Comparison of ENCODE assay signal across 20 cellular contexts in genomic region chr2:189576361-189576760, GRCh38. TPM values are rescaled to one million over a fixed set of nuclear protein-coding genes. Genes with fewer than 3 reads are reported as not detected.
DNase-seq lines count a peak whose midpoint lies in the region; ATAC-seq and TF ChIP-seq lines count a peak whose summit lies in the region.
"Had no signal": no experiment of that assay in that cellular context is flagged by ENCODE, and none has a peak within 500 bp of the region (broad histone marks: within the 10 kb centered on the region; RNA-seq: fewer than 3 reads in every experiment).

No MANE protein-coding gene starts in this region.

- WGBS in right lobe of liver (ENCODE audit: insufficient coverage, low coverage, low lambda C conversion rate, missing lambda C conversion rate) = 17% methylated on average over 1 of the region's 1 CpG
- 22 to 24% methylated on average over 1 of the region's 1 CpG for WGBS in esophagus squamous epithelium, 2 donors

- TF ChIP-seq CTCF in ascending aorta (IDR thresholded peaks at IDR 0.05) (no peak), right lobe of liver (IDR thresholded peaks at IDR 0.05) (no peak), thoracic aorta (IDR thresholded peaks at IDR 0.05) (no peak), esophagus squamous epithelium (IDR thresholded peaks at IDR 0.05) (no peak), brain microvascular endothelial cell (IDR thresholded peaks at IDR 0.05; ENCODE audit: low read depth, low read length, missing control alignments) (no peak)

- ATAC-seq in right lobe of liver = peak; percentile 27 to 58 (median 32)
- no peak for ATAC-seq in thoracic aorta (ENCODE audit: insufficient number of reproducible peaks, low FRiP score, low read depth)
- ATAC-seq: activated T-cell treated with anti-CD3 and anti-CD28 coated beads, Interleukin-2, amount 50 U/mL, for 72 hours; PC-3; SK-N-SH treated with all-trans-retinoic acid at 6 μM for 48 hours had no signal

- H3K9me3 ChIP-seq in ascending aorta = no peaks in the 10 kb centered on the region
- H3K9me3 ChIP-seq in right lobe of liver = no peaks in the 10 kb centered on the region
- H3K9me3 ChIP-seq in thoracic aorta = no peaks in the 10 kb centered on the region
- H3K9me3 ChIP-seq in esophagus squamous epithelium = no peaks in the 10 kb centered on the region

- no peak for TF ChIP-seq POLR2A in right lobe of liver (IDR thresholded peaks at IDR 0.05)
- TF ChIP-seq POLR2A in esophagus squamous epithelium (IDR thresholded peaks at IDR 0.05) = no peak

- H3K4me1 ChIP-seq in ascending aorta = peaks cover 6 to 48% of the 10 kb centered on the region in 2 donors
- H3K4me1 ChIP-seq in right lobe of liver = peaks cover 0 to 73% (median 28%) of the 10 kb centered on the region in 4 donors
- H3K4me1 ChIP-seq in thoracic aorta (ENCODE audit: control insufficient read depth in 1 of 2, low read depth in 2 of 2) = peaks cover 16 to 68% of the 10 kb centered on the region in 2 donors
- peaks cover 1 to 71% (median 10%) of the 10 kb centered on the region in 3 donors for H3K4me1 ChIP-seq in esophagus squamous epithelium

- H3K4me3 ChIP-seq in ascending aorta = peak overlapping the region; percentile 87 to 92
- H3K4me3 ChIP-seq in right lobe of liver = peak overlapping the region; percentile 3 to 82 (median 12)
- H3K4me3 ChIP-seq in thoracic aorta = peak overlapping the region; percentile 94
- peak overlapping the region in 1 of 4 donors; percentile 29 for H3K4me3 ChIP-seq in esophagus squamous epithelium
- no peak overlapping the region for H3K4me3 ChIP-seq in brain microvascular endothelial cell (ENCODE audit: low read depth, low read length)

- H3K27ac ChIP-seq in ascending aorta = peak overlapping the region; percentile 79 to 90
- peak overlapping the region; percentile 64 to 91 (median 65) for H3K27ac ChIP-seq in right lobe of liver
- peak overlapping the region; percentile 4 to 90 for H3K27ac ChIP-seq in thoracic aorta
- peak overlapping the region in 1 of 4 donors; percentile 33 for H3K27ac ChIP-seq in esophagus squamous epithelium
- H3K27ac ChIP-seq in brain microvascular endothelial cell = no peak overlapping the region

- H3K36me3 ChIP-seq in ascending aorta (peaks cover 5 to 43% of the 10 kb centered on the region in 2 donors), right lobe of liver (peaks cover 0 to 36% (median 14%) of the 10 kb centered on the region in 4 donors), thoracic aorta (peaks cover 7% of the 10 kb centered on the region), esophagus squamous epithelium (peaks cover 0 to 40% (median 0%) of the 10 kb centered on the region in 3 donors), brain microvascular endothelial cell (replicated peaks) (no peaks in the 10 kb centered on the region)

- in situ Hi-C loops in brain microvascular endothelial cell (cut with HindIII; ENCODE audit: low pct_ligation_motif_present, low sequenced_read_pairs) = no loop called here

- H3K27me3 ChIP-seq in ascending aorta (no peaks in the 10 kb centered on the region), right lobe of liver (no peaks in the 10 kb centered on the region), thoracic aorta (replicated peaks; ENCODE audit: insufficient read depth) (no peaks in the 10 kb centered on the region), esophagus squamous epithelium (no peaks in the 10 kb centered on the region), brain microvascular endothelial cell (replicated peaks) (no peaks in the 10 kb centered on the region)

- intact Hi-C loops in ascending aorta (cut with DNase I) = no loop called here
- intact Hi-C loops in right lobe of liver (cut with DNase I) = no loop called here
- intact Hi-C loops in esophagus squamous epithelium (cut with DNase I) = no loop called here

- DNase-seq in HuH-7 (ENCODE audit: low spot score) (peak; percentile 55), ascending aorta (ENCODE audit: low spot score in 2 of 2) (no peak), right lobe of liver (peak; percentile 52 to 83 (median 69)), thoracic aorta (ENCODE audit: low spot score) (no peak), NCI-H748 treated with DMSO at 0.1 percent for 48 hours (lab: John Stamatoyannopoulos, UW) (no peak), esophagus squamous epithelium (lab: John Stamatoyannopoulos, UW) (no peak), brain microvascular endothelial cell (no peak)
- no peak for DNase-seq in activated CD4-positive, alpha-beta T cell treated with anti-CD3 and anti-CD28 coated beads, Interleukin-2, amount 50 U/mL, for 48 hours
- DNase-seq: activated CD4-positive, alpha-beta T cell treated with anti-CD3 and anti-CD28 coated beads, Interleukin-2, amount 50 U/mL, for 4 hours; activated naive CD8-positive, alpha-beta T cell treated with anti-CD3 and anti-CD28 coated beads, Interleukin-2, amount 10 ng/mL, durations not matched to agents 7 days and 5 days; activated T-cell treated with anti-CD3 and anti-CD28 coated beads, Interleukin-2, amount 50 U/mL, for 72 hours; caudate nucleus; DMS 273 treated with DMSO at 0.1 percent for 48 hours; effector memory CD4-positive, alpha-beta T cell; H7; NCI-H1694; NCI-H446 treated with DMSO at 0.1 percent for 48 hours; PC-3; stimulated activated CD4-positive, alpha-beta T cell treated with anti-CD3 and anti-CD28 coated beads, Interleukin-1b, Interleukin-23, amount 100 ng/mL, for 48 hours had no signal

RNA-seq across cellular contexts. Expression of gene SLC40A1, which starts 4.2 kb away (rescaled TPM):
- total RNA-seq in ascending aorta = 40.8 TPM
- 100 to 1,000 TPM; 101 to 289 (median 134) TPM for total RNA-seq in right lobe of liver
- 100 to 1,000 TPM in 1 of 2 donors, 10 to 100 TPM in 1; 76.5 to 118 TPM for total RNA-seq in thoracic aorta
- 10 to 100 TPM in 2 of 4 donors, 1 to 10 TPM in 2; 5.4 to 34.1 (median 19.1) TPM for total RNA-seq in esophagus squamous epithelium

Comparison
In these comparisons a context has a peak if more than half of its experiments do, and no peak if none do; other contexts are left out.
1. DNase-seq: peak in HuH-7 (single experiment) and right lobe of liver (3 of 3); none in ascending aorta (0 of 2), thoracic aorta (single experiment), NCI-H748 treated with DMSO at 0.1 percent for 48 hours (single experiment), activated CD4-positive, alpha-beta T cell treated with anti-CD3 and anti-CD28 coated beads, Interleukin-2, amount 50 U/mL, for 48 hours (0 of 2), esophagus squamous epithelium (single experiment) and brain microvascular endothelial cell (single experiment).